In genomic region chr2:152717242-152718046, GRCh38 we compare ENCODE assay signal across 8 cellular contexts.
DNase-seq lines count a peak whose midpoint lies in the region; ATAC-seq and TF ChIP-seq lines count a peak whose summit lies in the region.

Gene PRPF40A (minus strand): TSS chr2:152717461. CDS start chr2:152717439, 22 bp downstream.

- H3K4me1 Mint-ChIP-seq in central memory CD8-positive, alpha-beta T cell: peaks cover 57% of the 10 kb centered on the region

- H3K4me3 Mint-ChIP-seq in central memory CD8-positive, alpha-beta T cell: peak within 1 kb of the TSS; percentile 98

- peak within 1 kb of the TSS; percentile 100 for H3K27ac Mint-ChIP-seq in central memory CD8-positive, alpha-beta T cell (ENCODE audit: low read depth)

- TF ChIP-seq CTCF in AG09309 (IDR thresholded peaks at IDR 0.05; ENCODE audit: control insufficient read depth, insufficient read depth, low read depth, low read length, missing control alignments): no peak

- H3K27me3 Mint-ChIP-seq in central memory CD8-positive, alpha-beta T cell: no peaks in the 10 kb centered on the region

- peak within 1 kb of the TSS; percentile 97 for H3K4me3 ChIP-seq in AG09309 (ENCODE audit: control insufficient read depth, low read depth, low read length)

- H3K9me3 Mint-ChIP-seq in central memory CD8-positive, alpha-beta T cell: no peaks in the 10 kb centered on the region

- ATAC-seq in GM19025 (IDR thresholded peaks at IDR 0.05; ENCODE audit: low read depth, unreplicated experiment) (peak; percentile 60), HG03342 (IDR thresholded peaks at IDR 0.05; ENCODE audit: unreplicated experiment) (peak; percentile 65)
- ATAC-seq in central memory CD8-positive, alpha-beta T cell (replicated peaks; ENCODE audit: extremely low read depth, poor library complexity, severe bottlenecking): peak; percentile 76

- DNase-seq in AG09309 (ENCODE audit: low read depth) (peak; percentile 93), NCI-H446 (lab: John Stamatoyannopoulos, UW) (peak; percentile 92 to 98), iris pigment epithelial cell (ENCODE audit: low read depth) (peak; percentile 99)
- DNase-seq in activated CD4-positive, CD25-positive, alpha-beta regulatory T cell treated with anti-CD3 and anti-CD28 coated beads, Interleukin-2, amount 50 U/mL, for 16 hours (ENCODE audit: low read depth, low spot score): peak; percentile 97
- DNase-seq in central memory CD8-positive, alpha-beta T cell (ENCODE audit: low spot score in 2 of 2): peak; percentile 97 to 99
- peak; percentile 99 for DNase-seq in stimulated activated CD4-positive, alpha-beta T cell treated with anti-CD3 and anti-CD28 coated beads, Interleukin-12 subunit alpha, Interleukin-12 subunit beta, amount 100 ng/mL, for 4 hours

- H3K36me3 Mint-ChIP-seq in central memory CD8-positive, alpha-beta T cell (ENCODE audit: insufficient read depth): peaks cover 45% of the 10 kb centered on the region

Comparison
In these comparisons a context has a peak if more than half of its experiments do, and no peak if none do; other contexts are left out.
1. Peak in every context shown above with its lines: DNase-seq, ATAC-seq and H3K4me3 ChIP-seq.